ENCODE assay signal across 24 cellular contexts in the genomic region with DNA sequence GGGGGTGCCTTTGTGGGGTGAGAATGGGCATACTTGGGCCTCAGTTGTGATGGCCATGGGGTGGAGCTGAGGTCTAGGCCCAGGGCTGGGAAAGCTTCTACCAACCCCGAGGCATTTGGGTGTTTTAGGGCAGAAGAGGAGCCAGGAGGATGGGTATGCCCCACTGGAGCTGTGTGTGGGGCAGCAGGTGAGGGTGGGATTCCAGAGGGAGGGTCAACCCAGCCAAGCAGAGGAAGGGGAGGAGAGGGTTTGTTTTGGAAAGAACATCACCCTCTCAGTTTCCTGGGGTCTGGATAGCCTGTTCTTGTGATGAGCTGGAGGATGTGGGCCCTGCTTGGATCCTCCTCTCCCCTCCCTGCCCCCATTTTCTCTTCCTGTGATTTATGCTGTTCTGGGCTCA. TPM values are rescaled to one million over a fixed set of nuclear protein-coding genes. Genes with fewer than 3 reads are reported as not detected.
DNase-seq lines count a peak whose midpoint lies in the region; ATAC-seq and TF ChIP-seq lines count a peak whose summit lies in the region.
"Had no signal": no experiment of that assay in that cellular context is flagged by ENCODE, and none has a peak within 500 bp of the region (broad histone marks: within the 10 kb centered on the region; RNA-seq: fewer than 3 reads in every experiment).

No MANE protein-coding gene starts in this region.

- peak overlapping the region; percentile 75 for H3K4me3 Mint-ChIP-seq in activated CD4-positive, alpha-beta T cell treated with anti-CD3 and anti-CD28 coated beads, Interleukin-2, amount 10 ng/mL, durations not matched to agents 7 days and 5 days
- H3K4me3 Mint-ChIP-seq in activated T-helper 17 cell treated with anti-CD3 and anti-CD28 coated beads, Interleukin-2, amount 50 U/mL, for 72 hours, result peak overlapping the region; percentile 37
- H3K4me3 Mint-ChIP-seq: WTC11 had no signal

- H3K4me3 ChIP-seq in osteoblast (ENCODE audit: insufficient read depth, low read length), result no peak overlapping the region
- no peak overlapping the region for H3K4me3 ChIP-seq in esophagus squamous epithelium
- H3K4me3 ChIP-seq: cardiac muscle cell, SJSA1, spleen, tibial nerve had no signal

- peak overlapping the region; percentile 92 for H3K27ac Mint-ChIP-seq in activated CD4-positive, alpha-beta T cell treated with anti-CD3 and anti-CD28 coated beads, Interleukin-2, amount 10 ng/mL, durations not matched to agents 7 days and 5 days
- peak overlapping the region; percentile 48 for H3K27ac Mint-ChIP-seq in activated T-helper 17 cell treated with anti-CD3 and anti-CD28 coated beads, Interleukin-2, amount 50 U/mL, for 72 hours
- H3K27ac Mint-ChIP-seq: WTC11 had no signal

- H3K36me3 ChIP-seq in osteoblast (ENCODE audit: insufficient read depth, low read length) (no peaks in the 10 kb centered on the region), esophagus squamous epithelium (no peaks in the 10 kb centered on the region)
- H3K36me3 ChIP-seq: BE2C, cardiac muscle cell, SJSA1, spleen, tibial nerve had no signal

- H3K9me3 ChIP-seq in osteoblast (ENCODE audit: low read depth, low read length) (no peaks in the 10 kb centered on the region), esophagus squamous epithelium (no peaks in the 10 kb centered on the region)
- H3K9me3 ChIP-seq: BE2C, SJSA1, spleen had no signal

- no peak for DNase-seq in activated CD4-positive, alpha-beta T cell treated with anti-CD3 and anti-CD28 coated beads, Interleukin-2, amount 10 ng/mL, durations not matched to agents 7 days and 5 days
- no peak for DNase-seq in activated CD4-positive, alpha-beta T cell treated with anti-CD3 and anti-CD28 coated beads for 4 hours
- DNase-seq in osteoblast (ENCODE audit: insufficient read length, low spot score, missing footprints) (peak; percentile 6), NCI-H2196 (lab: John Stamatoyannopoulos, UW; ENCODE audit: unreplicated experiment) (no peak), esophagus squamous epithelium (lab: John Stamatoyannopoulos, UW) (no peak)
- DNase-seq: BE2C; Calu3; dermis blood vessel endothelial cell; EL; naive B cell; NCI-H1105 treated with DMSO at 0.1 percent for 48 hours; NCI-H2081 treated with DMSO at 0.1 percent for 48 hours; spleen; stimulated activated naive CD4-positive, alpha-beta T cell treated with Interleukin-2 at 50 U/mL for 16 hours had no signal

- no peak for TF ChIP-seq CTCF in osteoblast (IDR thresholded peaks at IDR 0.05; ENCODE audit: extremely low read depth, low read depth, low read length)
- no peak for TF ChIP-seq CTCF in esophagus squamous epithelium (IDR thresholded peaks at IDR 0.05)

- intact Hi-C loops in esophagus squamous epithelium (cut with DNase I), result no loop called here

- H3K79me2 ChIP-seq in osteoblast (ENCODE audit: insufficient read depth, low read length), result no peaks in the 10 kb centered on the region

- no peak overlapping the region for H3K4me2 ChIP-seq in osteoblast (ENCODE audit: insufficient read depth, low read length)

- POLR2A ChIA-PET in activated CD4-positive, alpha-beta T cell treated with anti-CD3 and anti-CD28 coated beads, Interleukin-2, amount 10 ng/mL, durations not matched to agents 7 days and 5 days (lab: Charles Lee), result no interaction called here

- no peaks in the 10 kb centered on the region for H3K27me3 ChIP-seq in osteoblast (ENCODE audit: insufficient read depth, low read length)
- no peaks in the 10 kb centered on the region for H3K27me3 ChIP-seq in esophagus squamous epithelium
- H3K27me3 ChIP-seq: BE2C, cardiac muscle cell, SJSA1, spleen, tibial nerve had no signal

- H3K9me3 Mint-ChIP-seq in activated CD4-positive, alpha-beta T cell treated with anti-CD3 and anti-CD28 coated beads, Interleukin-2, amount 10 ng/mL, durations not matched to agents 7 days and 5 days, result no peaks in the 10 kb centered on the region
- no peaks in the 10 kb centered on the region for H3K9me3 Mint-ChIP-seq in activated T-helper 17 cell treated with anti-CD3 and anti-CD28 coated beads, Interleukin-2, amount 50 U/mL, for 72 hours
- H3K9me3 Mint-ChIP-seq: naive B cell had no signal

- no peaks in the 10 kb centered on the region for H4K20me1 ChIP-seq in osteoblast (ENCODE audit: insufficient read depth, low read length)

- CTCF ChIA-PET in activated CD4-positive, alpha-beta T cell treated with anti-CD3 and anti-CD28 coated beads, Interleukin-2, amount 10 ng/mL, durations not matched to agents 7 days and 5 days (lab: Charles Lee), result no interaction called here

- no peaks in the 10 kb centered on the region for H3K27me3 Mint-ChIP-seq in activated CD4-positive, alpha-beta T cell treated with anti-CD3 and anti-CD28 coated beads, Interleukin-2, amount 10 ng/mL, durations not matched to agents 7 days and 5 days
- H3K27me3 Mint-ChIP-seq in activated T-helper 17 cell treated with anti-CD3 and anti-CD28 coated beads, Interleukin-2, amount 50 U/mL, for 72 hours, result no peaks in the 10 kb centered on the region
- H3K27me3 Mint-ChIP-seq: naive B cell had no signal

- WGBS in esophagus squamous epithelium, 2 donors, result 17% methylated on average over 1 of the region's 1 CpG

- no peak overlapping the region for H3K27ac ChIP-seq in osteoblast (ENCODE audit: low read depth, low read length)
- H3K27ac ChIP-seq in esophagus squamous epithelium, result no peak overlapping the region
- H3K27ac ChIP-seq: cardiac muscle cell, SJSA1, spleen, tibial nerve had no signal

- no peaks in the 10 kb centered on the region for H3K36me3 Mint-ChIP-seq in activated CD4-positive, alpha-beta T cell treated with anti-CD3 and anti-CD28 coated beads, Interleukin-2, amount 10 ng/mL, durations not matched to agents 7 days and 5 days (ENCODE audit: low read depth)
- no peaks in the 10 kb centered on the region for H3K36me3 Mint-ChIP-seq in activated T-helper 17 cell treated with anti-CD3 and anti-CD28 coated beads, Interleukin-2, amount 50 U/mL, for 72 hours (ENCODE audit: low read depth)
- H3K36me3 Mint-ChIP-seq: naive B cell had no signal

- ATAC-seq in GM19328 (IDR thresholded peaks at IDR 0.05; ENCODE audit: unreplicated experiment) (peak; percentile 6), HG03135 (IDR thresholded peaks at IDR 0.05; ENCODE audit: unreplicated experiment) (no peak)
- ATAC-seq in activated T-helper 17 cell treated with anti-CD3 and anti-CD28 coated beads, Interleukin-2, amount 50 U/mL, for 72 hours (replicated peaks), result no peak
- ATAC-seq: left lobe of liver, WTC11 had no signal

- peaks cover 69% of the 10 kb centered on the region for H3K4me1 Mint-ChIP-seq in activated CD4-positive, alpha-beta T cell treated with anti-CD3 and anti-CD28 coated beads, Interleukin-2, amount 10 ng/mL, durations not matched to agents 7 days and 5 days
- H3K4me1 Mint-ChIP-seq in activated T-helper 17 cell treated with anti-CD3 and anti-CD28 coated beads, Interleukin-2, amount 50 U/mL, for 72 hours, result no peaks in the 10 kb centered on the region
- H3K4me1 Mint-ChIP-seq: WTC11 had no signal

- TF ChIP-seq POLR2A in esophagus squamous epithelium (IDR thresholded peaks at IDR 0.05), result no peak

- no peak overlapping the region for H2AFZ ChIP-seq in osteoblast (ENCODE audit: low read length)

- no peaks in the 10 kb centered on the region for H3K4me1 ChIP-seq in osteoblast (ENCODE audit: insufficient read depth, low read length)
- no peaks in the 10 kb centered on the region for H3K4me1 ChIP-seq in esophagus squamous epithelium
- H3K4me1 ChIP-seq: BE2C, SJSA1, spleen, tibial nerve had no signal

RNA-seq across cellular contexts. Expression of gene IL9R, which starts 0.6 kb away (rescaled TPM):
- total RNA-seq in activated CD4-positive, alpha-beta T cell treated with anti-CD3 and anti-CD28 coated beads, Interleukin-2, amount 10 ng/mL, durations not matched to agents 7 days and 5 days, result 10 to 100 TPM; 24.2 to 25.2 TPM
- 1 to 10 TPM; 4.1 to 4.3 TPM for total RNA-seq in activated T-helper 17 cell treated with anti-CD3 and anti-CD28 coated beads, Interleukin-2, amount 50 U/mL, for 72 hours
- total RNA-seq in osteoblast (not detected in 2 replicates), esophagus squamous epithelium (1 to 10 TPM in 1 of 4 donors, under 1 TPM in 1, not detected in 2; 0.57 to 1.4 TPM)
- total RNA-seq: Calu3, cardiac muscle cell, dermis blood vessel endothelial cell, H4, left lobe of liver, omental fat pad, SJSA1 had no signal

Comparison
In these comparisons a context has a peak if more than half of its experiments do, and no peak if none do; other contexts are left out.
1. RNA of gene IL9R, which starts 0.6 kb away (total RNA-seq): 24.2 to 25.2 TPM in activated CD4-positive, alpha-beta T cell treated with anti-CD3 and anti-CD28 coated beads, Interleukin-2, amount 10 ng/mL, durations not matched to agents 7 days and 5 days; 4.1 to 4.3 TPM in activated T-helper 17 cell treated with anti-CD3 and anti-CD28 coated beads, Interleukin-2, amount 50 U/mL, for 72 hours, 0.57 to 1.4 TPM in esophagus squamous epithelium and not detected in osteoblast; every median in the first group is over 4 times any median in the second.